1 cellular context compared by ENCODE assay signal in the genomic region with DNA sequence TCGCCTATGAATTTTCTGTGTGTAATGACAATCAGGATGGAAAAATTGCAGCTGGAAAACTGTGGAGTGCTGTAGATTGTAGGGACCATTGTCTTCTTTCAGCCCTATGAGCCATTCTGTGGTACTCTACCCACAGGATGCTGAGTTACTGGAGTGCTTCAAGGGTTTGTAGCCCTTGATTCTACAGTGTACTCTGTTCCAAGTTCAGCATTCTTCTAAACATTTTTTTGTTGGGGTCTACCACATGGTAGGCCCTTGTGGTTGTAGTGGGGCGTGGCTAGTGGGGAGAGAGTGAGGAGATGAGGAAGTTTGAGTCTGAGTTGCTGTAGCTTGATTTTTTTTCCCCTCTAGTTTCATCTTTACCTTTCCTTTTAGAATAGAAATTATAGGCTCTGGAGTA.
TF ChIP-seq lines count a peak whose summit lies in the region.

No MANE protein-coding gene starts in this region.

TF ChIP-seq in HCT116, 20 proteins besides CTCF, POLR2A, EP300 and RAD21 (continued from another document):
- TF ChIP-seq YY1 (IDR thresholded peaks at IDR 0.05; ENCODE audit: extremely low read depth, insufficient replicate concordance, low read depth, low read length) (no peak), ELF1 (IDR thresholded peaks at IDR 0.05; ENCODE audit: borderline replicate concordance, low read depth) (no peak), POLR2AphosphoS5 (IDR thresholded peaks at IDR 0.05; ENCODE audit: low read depth, low read length) (no peak), EGR1 (IDR thresholded peaks at IDR 0.05; ENCODE audit: low read depth) (no peak), CBX3 (IDR thresholded peaks at IDR 0.05; ENCODE audit: low read depth) (no peak), SP1 (IDR thresholded peaks at IDR 0.05; ENCODE audit: low read depth) (no peak), ZNF274 (IDR thresholded peaks at IDR 0.05; ENCODE audit: low read depth, low read length) (no peak)
